ENCODE assay signal across 8 cellular contexts in the genomic region with DNA sequence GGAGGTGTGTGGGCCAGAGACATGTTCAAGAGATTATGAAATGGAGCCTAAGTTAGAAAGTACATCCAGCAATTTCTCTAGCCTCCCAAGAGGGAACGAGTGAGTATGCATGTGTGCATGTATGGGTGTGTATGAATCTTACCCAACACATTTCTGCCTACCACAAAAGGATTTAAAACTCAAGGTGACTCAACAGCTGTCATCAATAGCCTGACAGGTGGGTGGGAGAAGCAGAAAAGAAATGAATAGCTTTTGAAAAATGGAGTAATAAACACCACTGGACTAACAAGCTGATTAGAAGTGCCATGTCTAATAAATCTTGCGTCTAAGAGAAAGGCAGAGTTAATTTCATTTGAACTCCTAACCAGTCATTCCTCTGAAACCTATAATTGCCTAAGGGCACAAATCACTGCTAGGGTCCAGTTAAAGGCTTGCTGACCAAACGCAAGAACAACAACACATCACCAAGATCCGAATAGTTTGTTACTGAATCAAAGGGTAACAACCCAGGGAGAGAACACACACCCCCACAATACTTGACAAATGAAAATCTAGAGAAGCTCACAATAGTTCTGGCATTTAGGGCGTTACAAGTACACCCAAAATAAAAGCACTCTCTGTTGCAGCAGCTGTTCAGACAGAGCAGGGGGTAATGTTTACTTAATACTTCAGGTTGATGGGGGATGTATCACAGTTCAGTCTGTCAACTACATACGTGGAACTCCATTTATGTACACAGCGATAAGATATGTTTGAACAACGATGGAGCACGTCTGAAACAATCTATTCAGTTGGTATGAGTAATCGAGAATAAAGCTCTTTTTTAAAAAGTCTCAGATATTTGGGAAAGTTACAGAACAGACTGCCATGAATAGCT. TPM values are rescaled to one million over a fixed set of nuclear protein-coding genes. Genes with fewer than 3 reads are reported as not detected.
DNase-seq lines count a peak whose midpoint lies in the region; ATAC-seq, FAIRE-seq and TF ChIP-seq lines count a peak whose summit lies in the region.

No MANE protein-coding gene starts in this region.

- H4K20me1 ChIP-seq in GM23248 (ENCODE audit: insufficient read depth), result no peaks in the 10 kb centered on the region
- H4K20me1 ChIP-seq in fibroblast of lung (ENCODE audit: control insufficient read depth, extremely low read depth, insufficient read depth, low read length), result no peaks in the 10 kb centered on the region

- peaks cover 9% of the 10 kb centered on the region for H3K79me1 ChIP-seq in trophoblast cell (ENCODE audit: low read length)

- no peak overlapping the region for H2BK12ac ChIP-seq in trophoblast cell (ENCODE audit: low read length)

- H3K9ac ChIP-seq in GM23248 (peak overlapping the region; percentile 91), fibroblast of lung (ENCODE audit: insufficient read depth, low read length) (no peak overlapping the region), trophoblast cell (ENCODE audit: low read length) (no peak overlapping the region)

- WGBS in GM23248 (ENCODE audit: low coverage in 1 of 2, low lambda C conversion rate in 2 of 2, missing lambda C conversion rate in 2 of 2), 2 experiments, result 24 to 28% methylated on average over 10 of the region's 10 CpGs
- 11 to 50% (median 30%) methylated on average over 10 of the region's 10 CpGs for WGBS in small intestine, 3 donors
- WGBS in trophoblast cell (ENCODE audit: extremely low coverage, insufficient coverage, insufficient read length), result no CpG with 5 or more reads among the region's 10 CpGs

- H3K4me2 ChIP-seq in GM23248 (ENCODE audit: unreplicated experiment), result peak overlapping the region; percentile 95
- H3K4me2 ChIP-seq in fibroblast of lung (ENCODE audit: extremely low read depth, insufficient read depth, low read length), result peak overlapping the region; percentile 93
- H3K4me2 ChIP-seq in trophoblast cell (ENCODE audit: low read length), result no peak overlapping the region

- TF ChIP-seq CTCF in fibroblast of lung (conservative IDR thresholded peaks at IDR 0.05 in 1 of 2, IDR thresholded peaks at IDR 0.05 in 1 of 2; ENCODE audit: low read depth in 1 of 2, low read length in 2 of 2), result no peak

- H3K9me3 ChIP-seq in GM23248 (ENCODE audit: low read depth) (no peaks in the 10 kb centered on the region), fibroblast of lung (ENCODE audit: control insufficient read depth, insufficient read depth, low read depth, low read length) (no peaks in the 10 kb centered on the region), small intestine (ENCODE audit: control insufficient read depth, low read depth) (no peaks in the 10 kb centered on the region), trophoblast cell (ENCODE audit: insufficient read depth, low read depth, low read length) (no peaks in the 10 kb centered on the region)

- peak overlapping the region; percentile 77 for H3K27ac ChIP-seq in ACC112 (ENCODE audit: low read depth, low read length)
- peak overlapping the region; percentile 70 for H3K27ac ChIP-seq in GM23248
- no peak overlapping the region for H3K27ac ChIP-seq in fibroblast of lung (ENCODE audit: insufficient read depth, low read length)
- peak overlapping the region in 1 of 2 donors; percentile 98 for H3K27ac ChIP-seq in small intestine (ENCODE audit: low read depth in 1 of 2, low read length in 1 of 2)
- H3K27ac ChIP-seq in trophoblast cell (ENCODE audit: low read depth, low read length), result no peak overlapping the region

- no peaks in the 10 kb centered on the region for H3K9me2 ChIP-seq in GM23248 (ENCODE audit: insufficient read depth)

- no peak overlapping the region for H2AK5ac ChIP-seq in trophoblast cell (ENCODE audit: low read length)

- intact Hi-C loops in sciatic nerve (cut with DNase I), result no loop called here

- H3K23ac ChIP-seq in trophoblast cell (ENCODE audit: low read length), result no peak overlapping the region

- H3K4me1 ChIP-seq in ACC112 (ENCODE audit: control insufficient read depth, insufficient read depth, low read length, unreplicated experiment) (peaks cover 36% of the 10 kb centered on the region), GM23248 (ENCODE audit: insufficient read depth) (peaks cover 25% of the 10 kb centered on the region), fibroblast of lung (ENCODE audit: control insufficient read depth, extremely low read depth, insufficient read depth, low read length) (peaks cover 7% of the 10 kb centered on the region), small intestine (ENCODE audit: control insufficient read depth in 2 of 2, insufficient read depth in 1 of 2, low read depth in 1 of 2, low read length in 1 of 2) (peaks cover 5 to 9% of the 10 kb centered on the region in 2 donors), trophoblast cell (ENCODE audit: control insufficient read depth in 1 of 2, insufficient read depth in 2 of 2, low read length in 2 of 2) (peaks cover 4 to 12% of the 10 kb centered on the region in 2 experiments)

- no peak for ATAC-seq in sciatic nerve

- in situ Hi-C loops in GM23248 (cut with MboI), result no loop called here

- H4K12ac ChIP-seq in trophoblast cell (ENCODE audit: low read depth, low read length), result no peak overlapping the region

- H3K14ac ChIP-seq in trophoblast cell (ENCODE audit: low read length), result no peak overlapping the region

- H3K18ac ChIP-seq in trophoblast cell (ENCODE audit: low read length), result no peak overlapping the region

- no peak overlapping the region for H2AFZ ChIP-seq in ACC112 (ENCODE audit: low read length, unreplicated experiment)
- no peak overlapping the region for H2AFZ ChIP-seq in GM23248
- no peak overlapping the region for H2AFZ ChIP-seq in fibroblast of lung (ENCODE audit: low read length)
- no peak overlapping the region for H2AFZ ChIP-seq in trophoblast cell (ENCODE audit: insufficient read depth, low read length, poor library complexity)

- H4K8ac ChIP-seq in trophoblast cell (ENCODE audit: low read depth, low read length), result no peak overlapping the region

- H2BK120ac ChIP-seq in trophoblast cell (ENCODE audit: insufficient read depth, low read length, poor library complexity), result no peak overlapping the region

- H3K4ac ChIP-seq in trophoblast cell (ENCODE audit: low read depth, low read length), result no peak overlapping the region

- H3K4me3 ChIP-seq in ACC112 (ENCODE audit: low read depth, low read length) (peak overlapping the region; percentile 94), GM23248 (peak overlapping the region; percentile 86), fibroblast of lung (replicated peaks in 1 of 4; ENCODE audit: control extremely low read depth in 1 of 4, insufficient read depth in 1 of 4, low read depth in 3 of 4, low read length in 4 of 4) (peak overlapping the region; percentile 83 to 97 (median 92)), small intestine (ENCODE audit: low read depth in 1 of 2, low read length in 2 of 2) (peak overlapping the region in 1 of 2 donors; percentile 86), trophoblast cell (ENCODE audit: low read depth, low read length) (no peak overlapping the region)

- no peaks in the 10 kb centered on the region for H3K27me3 ChIP-seq in ACC112 (ENCODE audit: insufficient read depth, low read length)
- no peaks in the 10 kb centered on the region for H3K27me3 ChIP-seq in GM23248 (replicated peaks; ENCODE audit: insufficient read depth)
- no peaks in the 10 kb centered on the region for H3K27me3 ChIP-seq in fibroblast of lung (ENCODE audit: control insufficient read depth, insufficient read depth, low read length)
- no peaks in the 10 kb centered on the region for H3K27me3 ChIP-seq in small intestine (ENCODE audit: control insufficient read depth in 2 of 2, insufficient read depth in 2 of 2, low read length in 2 of 2)
- H3K27me3 ChIP-seq in trophoblast cell (ENCODE audit: insufficient read depth, low read length), result no peaks in the 10 kb centered on the region

- H2BK5ac ChIP-seq in trophoblast cell (ENCODE audit: low read depth, low read length, poor library complexity), result no peak overlapping the region

- H3K36me3 ChIP-seq in ACC112 (ENCODE audit: insufficient read depth, low read length) (peaks cover 8% of the 10 kb centered on the region; the same call in 1 of the 2 replicates), GM23248 (ENCODE audit: low read depth) (peaks cover 18% of the 10 kb centered on the region; the same call in 1 of the 2 replicates), fibroblast of lung (ENCODE audit: control insufficient read depth, insufficient read depth, low read length) (peaks cover 2% of the 10 kb centered on the region), small intestine (ENCODE audit: control insufficient read depth in 2 of 2, insufficient read depth in 2 of 2, low read length in 2 of 2) (peaks cover 0 to 4% of the 10 kb centered on the region in 2 donors), trophoblast cell (ENCODE audit: control insufficient read depth in 1 of 2, insufficient read depth in 2 of 2, low read length in 2 of 2) (peaks cover 10 to 17% of the 10 kb centered on the region in 2 experiments)

- peaks cover 40% of the 10 kb centered on the region for H3K79me2 ChIP-seq in ACC112 (ENCODE audit: control insufficient read depth, insufficient read depth, low read length, unreplicated experiment)
- H3K79me2 ChIP-seq in GM23248 (ENCODE audit: insufficient read depth), result peaks cover 21% of the 10 kb centered on the region
- H3K79me2 ChIP-seq in fibroblast of lung (ENCODE audit: control insufficient read depth, insufficient read depth, low read length), result peaks cover 18% of the 10 kb centered on the region
- peaks cover 8% of the 10 kb centered on the region for H3K79me2 ChIP-seq in trophoblast cell (ENCODE audit: control insufficient read depth, insufficient read depth, low read length, poor library complexity)

- no peak overlapping the region for H4K91ac ChIP-seq in trophoblast cell (ENCODE audit: low read depth, low read length)

- FAIRE-seq in small intestine (lab: Jason Lieb, UNC), result no peak

- H3F3A ChIP-seq in GM23248 (ENCODE audit: insufficient read depth), result peaks cover 30% of the 10 kb centered on the region

- DNase-seq in GM23248 (peak; percentile 94), RPMI7951 (ENCODE audit: low read depth) (peak; percentile 35), fibroblast of lung (ENCODE audit: low read depth in 2 of 2) (peak in 1 of 2 donors; percentile 80), small intestine (peak; percentile 61), sciatic nerve (ENCODE audit: low spot score) (no peak), trophoblast cell (no peak)
- DNase-seq in central memory CD4-positive, alpha-beta T cell, result no peak

RNA-seq across cellular contexts. Expression of gene KIAA0319L, which starts 1.4 kb away (rescaled TPM):
- 24.4 and 28.3 TPM in 2 replicates for total RNA-seq in GM23248 (2014; rRNA removed; shearing (Covaris generic))
- polyA plus RNA-seq in GM23248 (2016; fragmentation: Nextera tagmentation; extraction: Ambion mirVana) (16.6 and 18.1 TPM in 2 replicates), fibroblast of lung (47.6 and 66.1 TPM in 2 replicates), small intestine (10 to 100 TPM; 14.1 to 27.3 (median 16.5) TPM)
- total RNA-seq in RPMI7951 (2014; rRNA removed; shearing (Covaris generic)), result 17.9 and 26.8 TPM in 2 replicates
- total RNA-seq in fibroblast of lung (38.5 and 65.4 TPM in 2 replicates), sciatic nerve (66.9 TPM)
- 23.4 and 32.0 TPM in 2 replicates for polyA plus RNA-seq in fibroblast of lung (2012)
- 20.3 and 31.6 TPM in 2 replicates for polyA minus RNA-seq in fibroblast of lung (ENCODE audit: low replicate concordance)
- polyA plus RNA-seq in trophoblast cell (2013), result 30.4 and 30.6 TPM in 2 replicates

RNA-seq across cellular contexts. Expression of gene NCDN, which starts 1.8 kb away (rescaled TPM):
- 34.1 and 39.7 TPM in 2 replicates for total RNA-seq in GM23248 (2014; rRNA removed; shearing (Covaris generic))
- polyA plus RNA-seq in GM23248 (2016; fragmentation: Nextera tagmentation; extraction: Ambion mirVana), result 29.6 and 30.2 TPM in 2 replicates
- 11.7 and 11.9 TPM in 2 replicates for total RNA-seq in RPMI7951 (2014; rRNA removed; shearing (Covaris generic))
- total RNA-seq in fibroblast of lung, result 20.0 and 33.2 TPM in 2 replicates
- polyA plus RNA-seq in fibroblast of lung, result 18.1 and 27.6 TPM in 2 replicates
- polyA plus RNA-seq in fibroblast of lung (2012), result 32.4 and 46.7 TPM in 2 replicates
- polyA minus RNA-seq in fibroblast of lung (ENCODE audit: low replicate concordance), result 44.6 and 47.5 TPM in 2 replicates
- polyA plus RNA-seq in small intestine, result 10 to 100 TPM in 1 of 3 donors, 1 to 10 TPM in 2; 2.4 to 10.9 (median 3.1) TPM
- 28.6 TPM for total RNA-seq in sciatic nerve
- polyA plus RNA-seq in trophoblast cell (2013), result 9.3 and 9.4 TPM in 2 replicates

RNA-seq across cellular contexts. Expression of gene TFAP2E, which starts 17.3 kb away (rescaled TPM):
- total RNA-seq in GM23248 (2014; rRNA removed; shearing (Covaris generic)), result not detected in 2 replicates
- 0.18 TPM in 1 of 2 replicates, not detected in the other for polyA plus RNA-seq in GM23248 (2016; fragmentation: Nextera tagmentation; extraction: Ambion mirVana)
- 0.68 and 0.96 TPM in 2 replicates for total RNA-seq in RPMI7951 (2014; rRNA removed; shearing (Covaris generic))
- total RNA-seq in fibroblast of lung, result 0.26 and 0.83 TPM in 2 replicates
- polyA plus RNA-seq in fibroblast of lung, result 0.16 and 0.17 TPM in 2 replicates
- 0.39 and 0.43 TPM in 2 replicates for polyA plus RNA-seq in fibroblast of lung (2012)
- not detected in 2 replicates for polyA minus RNA-seq in fibroblast of lung (ENCODE audit: low replicate concordance)
- under 1 TPM in 1 of 3 donors, not detected in 2; 0.64 TPM for polyA plus RNA-seq in small intestine
- 3.4 TPM for total RNA-seq in sciatic nerve
- polyA plus RNA-seq in trophoblast cell (2013), result 3.7 and 4.0 TPM in 2 replicates

Comparison
In these comparisons a context has a peak if more than half of its experiments do, and no peak if none do; other contexts are left out.
1. H3K27ac ChIP-seq: peak in ACC112 (single experiment) and GM23248 (single experiment); none in fibroblast of lung (single experiment) and trophoblast cell (single experiment).
2. DNase-seq: peak in GM23248 (single experiment), RPMI7951 (single experiment) and small intestine (single experiment); none in sciatic nerve (single experiment), trophoblast cell (0 of 2) and central memory CD4-positive, alpha-beta T cell (single experiment).